25 cellular contexts compared by ENCODE assay signal in genomic region chr2:127016329-127016728, GRCh38.
DNase-seq lines count a peak whose midpoint lies in the region; ATAC-seq, FAIRE-seq and TF ChIP-seq lines count a peak whose summit lies in the region.
"Had no signal": no experiment of that assay in that cellular context is flagged by ENCODE, and none has a peak within 500 bp of the region (broad histone marks: within the 10 kb centered on the region; RNA-seq: fewer than 3 reads in every experiment).

No MANE protein-coding gene starts in this region.

- no peaks in the 10 kb centered on the region for H3K36me3 Mint-ChIP-seq in endodermal cell (ENCODE audit: low read depth)
- H3K36me3 Mint-ChIP-seq: CD14-positive monocyte; CD4-positive, alpha-beta memory T cell; CD4-positive, CD25-positive, alpha-beta regulatory T cell; CD8-positive, alpha-beta memory T cell had no signal

- WGBS in K562 (ENCODE audit: insufficient coverage, low coverage, missing lambda C conversion rate), result 0% methylated on average over 9 of the region's 24 CpGs
- WGBS in mesenchymal stem cell, result 94% methylated on average over 24 of the region's 24 CpGs
- 96 to 97% methylated on average over 22 to 24 of the region's 24 CpGs for WGBS in aorta, 2 donors
- WGBS in endodermal cell (ENCODE audit: insufficient coverage in 1 of 2, insufficient read length in 1 of 2), 2 experiments, result 94 to 96% methylated on average over 14 to 24 of the region's 24 CpGs

- H2AFZ ChIP-seq in K562 (ENCODE audit: low read depth, low read length), result no peak overlapping the region
- H2AFZ ChIP-seq in mesenchymal stem cell (ENCODE audit: low read depth, low read length), result peak overlapping the region; percentile 3

- no peak for TF ChIP-seq RAD21 in K562 (CRISPR knock-in tag; conservative IDR thresholded peaks at IDR 0.05 in 1 of 2, IDR thresholded peaks at IDR 0.05 in 1 of 2)

- no peak overlapping the region for H3K23ac ChIP-seq in mesenchymal stem cell (ENCODE audit: low read length in 2 of 2)

- no peak overlapping the region for H2BK15ac ChIP-seq in mesenchymal stem cell (ENCODE audit: low read depth, poor library complexity, severe bottlenecking)

- no peaks in the 10 kb centered on the region for H3K36me3 ChIP-seq in K562 (ENCODE audit: control insufficient read depth, insufficient read depth, low read length)
- no peaks in the 10 kb centered on the region for H3K36me3 ChIP-seq in mesenchymal stem cell (ENCODE audit: control insufficient read depth in 1 of 2, insufficient read depth in 2 of 2, low read depth in 1 of 2, low read length in 2 of 2)
- no peaks in the 10 kb centered on the region for H3K36me3 ChIP-seq in aorta (ENCODE audit: control insufficient read depth in 1 of 2, insufficient read depth in 2 of 2, low read length in 1 of 2)
- H3K36me3 ChIP-seq in endodermal cell (ENCODE audit: control insufficient read depth, insufficient read depth, low read length), result no peaks in the 10 kb centered on the region
- H3K36me3 ChIP-seq: BE2C, BLaER1 had no signal

- no peaks in the 10 kb centered on the region for H3K9me3 Mint-ChIP-seq in stimulated activated naive CD8-positive, alpha-beta T cell treated with anti-CD3 and anti-CD28 coated beads, Interleukin-15, amount 100 ng/mL, for 72 hours
- no peaks in the 10 kb centered on the region for H3K9me3 Mint-ChIP-seq in endodermal cell
- H3K9me3 Mint-ChIP-seq: CD14-positive monocyte; CD4-positive, alpha-beta memory T cell; CD8-positive, alpha-beta memory T cell had no signal

- H3K27ac Mint-ChIP-seq in stimulated activated naive CD8-positive, alpha-beta T cell treated with anti-CD3 and anti-CD28 coated beads, Interleukin-15, amount 100 ng/mL, for 72 hours, result no peak overlapping the region
- no peak overlapping the region for H3K27ac Mint-ChIP-seq in endodermal cell
- H3K27ac Mint-ChIP-seq: CD4-positive, CD25-positive, alpha-beta regulatory T cell; CD8-positive, alpha-beta memory T cell had no signal

- no peak overlapping the region for H2BK120ac ChIP-seq in mesenchymal stem cell (ENCODE audit: low read depth, low read length)

- peak overlapping the region in 1 of 2 experiments; percentile 82 for H2BK12ac ChIP-seq in mesenchymal stem cell (ENCODE audit: low read length in 2 of 2)

- peaks cover 8 to 58% of the 10 kb centered on the region in 2 experiments; a peak in 3 of 5 replicates for H3K27me3 ChIP-seq in K562 (ENCODE audit: control insufficient read depth in 2 of 2, insufficient read depth in 2 of 2, low read length in 2 of 2)
- no peaks in the 10 kb centered on the region for H3K27me3 ChIP-seq in mesenchymal stem cell (ENCODE audit: control insufficient read depth in 1 of 2, insufficient read depth in 1 of 2, low read length in 2 of 2)
- no peaks in the 10 kb centered on the region for H3K27me3 ChIP-seq in aorta (ENCODE audit: control insufficient read depth in 1 of 2, insufficient read depth in 2 of 2, low read length in 1 of 2)
- no peaks in the 10 kb centered on the region for H3K27me3 ChIP-seq in endodermal cell (ENCODE audit: control insufficient read depth, insufficient read depth, low read length, poor library complexity, severe bottlenecking)
- H3K27me3 ChIP-seq: BE2C, BLaER1 had no signal

- CTCF ChIA-PET in K562 (lab: Yijun Ruan, JAX; ENCODE audit: low intra/inter-chr PET ratio), result no interaction called here

- H3K4me1 Mint-ChIP-seq in stimulated activated naive CD8-positive, alpha-beta T cell treated with anti-CD3 and anti-CD28 coated beads, Interleukin-15, amount 100 ng/mL, for 72 hours, result no peaks in the 10 kb centered on the region
- peaks cover 61% of the 10 kb centered on the region for H3K4me1 Mint-ChIP-seq in endodermal cell
- H3K4me1 Mint-ChIP-seq: CD4-positive, alpha-beta memory T cell; CD4-positive, CD25-positive, alpha-beta regulatory T cell; CD8-positive, alpha-beta memory T cell had no signal

- no peak overlapping the region for H3K18ac ChIP-seq in mesenchymal stem cell (ENCODE audit: low read depth in 1 of 2, low read length in 2 of 2)

- H3K9ac ChIP-seq in K562 (ENCODE audit: insufficient read depth in 1 of 2, low read depth in 2 of 2, low read length in 2 of 2) (no peak overlapping the region), mesenchymal stem cell (ENCODE audit: low read length) (no peak overlapping the region), endodermal cell (ENCODE audit: extremely low read depth, low read length, poor library complexity, severe bottlenecking) (no peak overlapping the region)
- H3K9ac ChIP-seq: BLaER1 had no signal

- H3K14ac ChIP-seq in mesenchymal stem cell (ENCODE audit: low read length in 2 of 2), result no peak overlapping the region

- H3K4me3 ChIP-seq in K562, result no peak overlapping the region
- no peak overlapping the region for H3K4me3 ChIP-seq in mesenchymal stem cell (ENCODE audit: insufficient read depth in 1 of 2, low read depth in 1 of 2, low read length in 2 of 2)
- no peak overlapping the region for H3K4me3 ChIP-seq in aorta (ENCODE audit: low read length in 2 of 2)
- no peak overlapping the region for H3K4me3 ChIP-seq in endodermal cell (ENCODE audit: low read length)
- H3K4me3 ChIP-seq: BLaER1 had no signal

- TF ChIP-seq EP300 in K562 (IDR thresholded peaks at IDR 0.05; ENCODE audit: low read length), result no peak

- H3K9me1 ChIP-seq in K562 (ENCODE audit: control insufficient read depth, insufficient read depth, low read length), result no peaks in the 10 kb centered on the region

- H3K27ac ChIP-seq in K562 (ENCODE audit: extremely low read depth, low read depth, low read length), result no peak overlapping the region
- H3K27ac ChIP-seq in mesenchymal stem cell (ENCODE audit: low read length, poor library complexity, severe bottlenecking), result no peak overlapping the region
- no peak overlapping the region for H3K27ac ChIP-seq in aorta (ENCODE audit: low read depth in 1 of 2, low read length in 2 of 2)
- no peak overlapping the region for H3K27ac ChIP-seq in endodermal cell (ENCODE audit: low read depth, low read length)
- H3K27ac ChIP-seq: BLaER1 had no signal

- H2AK5ac ChIP-seq in mesenchymal stem cell (ENCODE audit: low read length, severe bottlenecking), result no peak overlapping the region

- no TSS peak for BruUV-seq in K562 (replicated peaks; lab: Mats Ljungman, UMichigan)

- H3K4me1 ChIP-seq in K562 (replicated peaks in 1 of 2; ENCODE audit: control insufficient read depth in 2 of 2, insufficient read depth in 2 of 2, low read length in 2 of 2), result no peaks in the 10 kb centered on the region
- H3K4me1 ChIP-seq in mesenchymal stem cell (ENCODE audit: control insufficient read depth, insufficient read depth, low read depth, low read length), result no peaks in the 10 kb centered on the region
- H3K4me1 ChIP-seq in aorta (ENCODE audit: control insufficient read depth in 1 of 2, insufficient read depth in 2 of 2, low read length in 2 of 2), result no peaks in the 10 kb centered on the region
- peaks cover 35% of the 10 kb centered on the region for H3K4me1 ChIP-seq in endodermal cell (ENCODE audit: control insufficient read depth, insufficient read depth, low read length)
- H3K4me1 ChIP-seq: BE2C had no signal

- no peak for DNase-seq in stimulated activated naive CD8-positive, alpha-beta T cell treated with anti-CD3 and anti-CD28 coated beads, Interleukin-15, amount 100 ng/mL, for 72 hours
- DNase-seq in stimulated activated naive CD8-positive, alpha-beta T cell treated with anti-CD3 and anti-CD28 coated beads, Interleukin-15, Interleukin-2, amounts not matched to agents 100 U/mL and 50 U/mL, for 24 hours, result no peak
- DNase-seq in K562 (ENCODE audit: extremely low read depth in 1 of 4, low spot score in 3 of 4) (no peak), mesenchymal stem cell (no peak), aorta (no peak), DMS114 treated with DMSO at 0.1 percent for 48 hours (lab: John Stamatoyannopoulos, UW; ENCODE audit: unreplicated experiment) (no peak), NCI-H2227 treated with DMSO at 0.1 percent for 48 hours (lab: John Stamatoyannopoulos, UW) (no peak), endodermal cell (no peak)
- DNase-seq: 8988T; ACHN; BE2C; C1 segment of cervical spinal cord; CD4-positive, alpha-beta memory T cell; CD4-positive, CD25-positive, alpha-beta regulatory T cell; CD8-positive, alpha-beta memory T cell; COR-L47; DMS 273 treated with DMSO at 0.1 percent for 48 hours; DMS79 treated with DMSO at 0.1 percent for 48 hours; GF-D8 had no signal

- no peak for TF ChIP-seq POLR2A in K562 (conservative IDR thresholded peaks at IDR 0.05)

- TF ChIP-seq CTCF in K562 (IDR thresholded peaks at IDR 0.05 in 2 of 3, conservative IDR thresholded peaks at IDR 0.05 in 1 of 3; ENCODE audit: insufficient read depth in 2 of 3, low read depth in 1 of 3, low read length in 3 of 3), result no peak
- no peak for TF ChIP-seq CTCF in endodermal cell (conservative IDR thresholded peaks at IDR 0.05)

- H4K91ac ChIP-seq in mesenchymal stem cell (ENCODE audit: low read length), result no peak overlapping the region

- no peak overlapping the region for H4K8ac ChIP-seq in mesenchymal stem cell (ENCODE audit: low read length)

- POLR2A ChIA-PET in K562 (lab: Yijun Ruan, JAX), result no interaction called here

- no peak for FAIRE-seq in K562 (lab: Jason Lieb, UNC)
- FAIRE-seq: A204.1, G401.6, GM12891, GM19239 had no signal

- H3K9me3 ChIP-seq in K562 (replicated peaks; ENCODE audit: control insufficient read depth, insufficient read depth, low read depth, low read length) (no peaks in the 10 kb centered on the region), mesenchymal stem cell (ENCODE audit: control insufficient read depth, low read length) (no peaks in the 10 kb centered on the region), aorta (ENCODE audit: control insufficient read depth, low read length) (no peaks in the 10 kb centered on the region), endodermal cell (ENCODE audit: control insufficient read depth, low read length) (no peaks in the 10 kb centered on the region)
- H3K9me3 ChIP-seq: BE2C, BLaER1 had no signal

- no peak overlapping the region for H2BK5ac ChIP-seq in mesenchymal stem cell (ENCODE audit: low read depth, low read length, poor library complexity, severe bottlenecking)

- H3K4ac ChIP-seq in mesenchymal stem cell (ENCODE audit: low read depth in 1 of 2, low read length in 2 of 2), result peak overlapping the region in 1 of 2 experiments; percentile 51

- in situ Hi-C loops in K562 (cut with MboI), result no loop called here

- no peaks in the 10 kb centered on the region for H3K79me2 ChIP-seq in K562 (ENCODE audit: control insufficient read depth, insufficient read depth, low read length)

- H3K27me3 Mint-ChIP-seq in stimulated activated naive CD8-positive, alpha-beta T cell treated with anti-CD3 and anti-CD28 coated beads, Interleukin-15, amount 100 ng/mL, for 72 hours, result peaks cover 15% of the 10 kb centered on the region
- peaks cover 5% of the 10 kb centered on the region for H3K27me3 Mint-ChIP-seq in endodermal cell (ENCODE audit: insufficient read depth)

- H3K4me2 ChIP-seq in K562 (ENCODE audit: insufficient read depth, low read length) (no peak overlapping the region), mesenchymal stem cell (ENCODE audit: low read length, poor library complexity, severe bottlenecking) (no peak overlapping the region)
- H3K4me2 ChIP-seq: BLaER1 had no signal

- no peaks in the 10 kb centered on the region for H4K20me1 ChIP-seq in K562 (replicated peaks; ENCODE audit: control insufficient read depth, insufficient read depth, low read length)
- H4K20me1 ChIP-seq: BLaER1 had no signal

- no peaks in the 10 kb centered on the region for H3K79me1 ChIP-seq in mesenchymal stem cell (replicated peaks; ENCODE audit: low read length, poor library complexity, severe bottlenecking)

- H3K4me3 Mint-ChIP-seq in stimulated activated naive CD8-positive, alpha-beta T cell treated with anti-CD3 and anti-CD28 coated beads, Interleukin-15, amount 100 ng/mL, for 72 hours, result no peak overlapping the region
- H3K4me3 Mint-ChIP-seq in endodermal cell, result no peak overlapping the region
- H3K4me3 Mint-ChIP-seq: CD14-positive monocyte; CD4-positive, alpha-beta memory T cell; CD4-positive, CD25-positive, alpha-beta regulatory T cell; CD8-positive, alpha-beta memory T cell had no signal

- ATAC-seq in stimulated activated naive CD8-positive, alpha-beta T cell treated with anti-CD3 and anti-CD28 coated beads, Interleukin-15, amount 100 ng/mL, for 72 hours, result peak; percentile 38
- ATAC-seq in stimulated activated naive CD8-positive, alpha-beta T cell treated with anti-CD3 and anti-CD28 coated beads, Interleukin-15, Interleukin-2, amounts not matched to agents 100 U/mL and 50 U/mL, for 24 hours, result no peak
- ATAC-seq in K562, result peak; percentile 49; the same call in 1 of the 3 replicates
- peak; percentile 24 for ATAC-seq in aorta (ENCODE audit: low FRiP score)

- intact Hi-C loops in K562 (cut with micrococcal nuclease), result no loop called here
- intact Hi-C loops in aorta (cut with DNase I), result no loop called here
